In genomic region chr12:53048033-53048779, GRCh38 we compare ENCODE assay signal across 8 cellular contexts. TPM values are rescaled to one million over a fixed set of nuclear protein-coding genes. Genes with fewer than 3 reads are reported as not detected.
A peak's percentile ranks its signal among the peaks of the same experiment; 100 is the strongest.
DNase-seq lines count a peak whose midpoint lies in the region; ATAC-seq and TF ChIP-seq lines count a peak whose summit lies in the region.

No MANE protein-coding gene starts in this region.

- H3K23me2 ChIP-seq in H9 (ENCODE audit: insufficient read length, low read depth, low read length, poor library complexity, severe bottlenecking), result peaks cover 15% of the 10 kb centered on the region

- H3K56ac ChIP-seq in H9 (ENCODE audit: insufficient read length, low read depth, low read length), result no peak overlapping the region

- no peaks in the 10 kb centered on the region; the same call in 1 of the 2 replicates for H3K79me2 ChIP-seq in H9 (ENCODE audit: insufficient read depth, low read length)

- WGBS in H9 (ENCODE audit: extremely low coverage, insufficient read length, low lambda C conversion rate), result no CpG with 5 or more reads among the region's 10 CpGs

- peaks cover 7 to 8% (median 8%) of the 10 kb centered on the region in 3 experiments; a peak in 5 of 7 replicates for H3K36me3 Mint-ChIP-seq in H9 (ENCODE audit: insufficient read depth in 1 of 3, low read depth in 3 of 3)

- H2BK20ac ChIP-seq in H9 (ENCODE audit: low read depth, low read length, poor library complexity, severe bottlenecking), result no peak overlapping the region

- H3K4me3 ChIP-seq in AG04450 (ENCODE audit: low read depth, low read length) (peak overlapping the region; percentile 79), WI38 (ENCODE audit: low read depth, low read length) (peak overlapping the region; percentile 80)

- H2BK15ac ChIP-seq in H9 (ENCODE audit: low read depth, low read length), result no peak overlapping the region

- no peak overlapping the region for H3K4ac ChIP-seq in H9 (ENCODE audit: low read depth, low read length)

- peak overlapping the region; percentile 46 for H3K4me2 ChIP-seq in H9 (ENCODE audit: insufficient read depth, insufficient read length, low read length)

- H4K20me1 ChIP-seq in H9 (ENCODE audit: control insufficient read depth, insufficient read depth, insufficient read length), result no peaks in the 10 kb centered on the region

- no peaks in the 10 kb centered on the region; a peak in 1 of 5 replicates for H3K9me3 Mint-ChIP-seq in H9

- H2AK5ac ChIP-seq in H9 (ENCODE audit: insufficient read length, low read length), result no peak overlapping the region

- H4K8ac ChIP-seq in H9 (replicated peaks; ENCODE audit: insufficient read length, low read depth, low read length), result no peak overlapping the region

- TF ChIP-seq CTCF in AG04450 (IDR thresholded peaks at IDR 0.05; ENCODE audit: low read depth, low read length), result no peak
- no peak for TF ChIP-seq CTCF in H9 (conservative IDR thresholded peaks at IDR 0.05)
- TF ChIP-seq CTCF in WI38 (IDR thresholded peaks at IDR 0.05; ENCODE audit: low read depth, low read length), result no peak
- TF ChIP-seq CTCF in foreskin keratinocyte (conservative IDR thresholded peaks at IDR 0.05), result peak; percentile 17
- no peak for TF ChIP-seq CTCF in GM10248 (IDR thresholded peaks at IDR 0.05; ENCODE audit: control extremely low read depth, extremely low read depth, low read depth, missing control alignments)

- no peak for ATAC-seq in foreskin keratinocyte

- POLR2A ChIA-PET in AG04450 (lab: Yijun Ruan, JAX), result interaction anchor here (0.6 to 3.3 kb wide), 16 partner anchors 10 to 1176 kb away, joined by 3 to 15 read pairs (median 5); partner anchors contain the start of genes CSAD, EIF4B, IGFBP6 and PFDN5
- POLR2A ChIA-PET in GM10248 (lab: Yijun Ruan, JAX), result interaction anchor here (0.6 kb wide), 1 partner anchor 110 kb away, joined by 6 read pairs; no protein-coding TSS in a partner anchor

- no peak overlapping the region for H2BK5ac ChIP-seq in H9 (ENCODE audit: insufficient read length, low read length)

- H3K79me1 ChIP-seq in H9 (ENCODE audit: insufficient read depth, low read depth, low read length, poor library complexity, severe bottlenecking), result no peaks in the 10 kb centered on the region

- H3K23ac ChIP-seq in H9 (ENCODE audit: insufficient read length, low read depth, low read length), result no peak overlapping the region

- H3K27me3 ChIP-seq in AG04450 (ENCODE audit: control insufficient read depth, insufficient read depth, low read length) (no peaks in the 10 kb centered on the region), H9 (ENCODE audit: insufficient read depth, low read length) (peaks cover 5% of the 10 kb centered on the region; the same call in 1 of the 2 replicates), foreskin keratinocyte (no peaks in the 10 kb centered on the region)

- no peak overlapping the region for H2AFZ ChIP-seq in H9 (ENCODE audit: low read length)

- H3K18ac ChIP-seq in H9 (ENCODE audit: insufficient read length, low read depth, low read length), result no peak overlapping the region

- H3K27ac ChIP-seq in AG04450 (ENCODE audit: low read depth, low read length) (peak overlapping the region; percentile 94), H9 (ENCODE audit: insufficient read length, low read depth, low read length) (no peak overlapping the region), foreskin keratinocyte (no peak overlapping the region)

- H3K4me1 Mint-ChIP-seq in H9, result peaks cover 63 to 74% of the 10 kb centered on the region in 2 experiments

- H3K14ac ChIP-seq in H9 (ENCODE audit: insufficient read depth, low read length), result no peak overlapping the region

- H3K4me3 Mint-ChIP-seq in H9, result peak overlapping the region; percentile 53 to 75

- no peak overlapping the region for H4K5ac ChIP-seq in H9 (ENCODE audit: insufficient read length, low read depth, low read length)

- H3K27me3 Mint-ChIP-seq in H9 (ENCODE audit: low read depth), result peaks cover 36% of the 10 kb centered on the region

- H3K9me3 ChIP-seq in AG04450 (ENCODE audit: control insufficient read depth, insufficient read depth, low read length) (peaks cover 3% of the 10 kb centered on the region; the same call in 1 of the 2 replicates), H9 (ENCODE audit: control insufficient read depth, low read depth, low read length) (no peaks in the 10 kb centered on the region)

- no peak overlapping the region for H3K9ac ChIP-seq in H9 (ENCODE audit: extremely low read depth, insufficient read length, low read length)

- CTCF ChIA-PET in AG04450 (lab: Charles Lee) (interaction anchor here (0.5 to 2.6 kb wide), 11 partner anchors 8 to 979 kb away, joined by 3 to 11 read pairs (median 4); partner anchors contain the start of genes CSAD and SPRYD3), GM10248 (lab: Yijun Ruan, JAX) (interaction anchor here (0.6 to 17.8 kb wide), 17 partner anchors 7 to 453 kb away, joined by 3 to 264 read pairs (median 3); partner anchors contain the start of genes SOAT2, SPRYD3 and TARBP2)

- no peak overlapping the region for H2BK12ac ChIP-seq in H9 (ENCODE audit: insufficient read length, low read depth, low read length)

- H3K27ac Mint-ChIP-seq in H9, result peak overlapping the region in 2 of 3 experiments; percentile 40 to 55; a peak in 1 of 7 replicates

- H3T11ph ChIP-seq in H9 (ENCODE audit: low read length), result no peak overlapping the region

- H3K4me1 ChIP-seq in H9 (ENCODE audit: insufficient read depth, low read length), result peaks cover 28% of the 10 kb centered on the region; the same call in 1 of the 2 replicates
- H3K4me1 ChIP-seq in foreskin keratinocyte, result no peaks in the 10 kb centered on the region

- H4K91ac ChIP-seq in H9 (ENCODE audit: insufficient read length, low read depth, low read length), result no peak overlapping the region

- no peak overlapping the region for H2BK120ac ChIP-seq in H9 (ENCODE audit: low read depth, low read length, poor library complexity, severe bottlenecking)

- DNase-seq in AG04450 (ENCODE audit: low read depth, low spot score) (no peak), H9 (peak; percentile 77), foreskin keratinocyte (no peak), occipital lobe (lab: John Stamatoyannopoulos, UW) (peak; percentile 47), GM10248 (ENCODE audit: extremely low spot score) (no peak), kidney glomerular epithelial cell (lab: John Stamatoyannopoulos, UW) (no peak), middle frontal gyrus (ENCODE audit: extremely low spot score, low spot score) (no peak)

RNA-seq across cellular contexts. Expression of gene TNS2, which starts 1.7 kb away (rescaled TPM):
- 23.1 and 31.0 TPM in 2 replicates for polyA plus RNA-seq in AG04450 (2011; rRNA removed)
- polyA minus RNA-seq in AG04450 (2011; rRNA and poly(A)+ RNA removed), result 74.2 and 82.3 TPM in 2 replicates
- total RNA-seq in H9 (2021), result 3.6 and 4.5 TPM in 2 replicates
- 1.5 and 4.3 TPM in 2 replicates for total RNA-seq in foreskin keratinocyte
- polyA plus RNA-seq in foreskin keratinocyte, result 1.2 and 3.4 TPM in 2 replicates
- 11.1 TPM for total RNA-seq in occipital lobe

RNA-seq across cellular contexts. Expression of gene SPRYD3, which starts 31.0 kb away (rescaled TPM):
- polyA plus RNA-seq in AG04450 (2011; rRNA removed), result 15.4 and 17.6 TPM in 2 replicates
- polyA minus RNA-seq in AG04450 (2011; rRNA and poly(A)+ RNA removed), result 25.2 and 26.8 TPM in 2 replicates
- 5.8 and 6.5 TPM in 2 replicates for total RNA-seq in H9 (2021)
- total RNA-seq in foreskin keratinocyte, result 27.2 and 36.2 TPM in 2 replicates
- 28.3 and 35.1 TPM in 2 replicates for polyA plus RNA-seq in foreskin keratinocyte
- 29.6 TPM for total RNA-seq in occipital lobe

RNA-seq across cellular contexts. Expression of gene EIF4B, which starts 42.0 kb away (rescaled TPM):
- 548 and 645 TPM in 2 replicates for polyA plus RNA-seq in AG04450 (2011; rRNA removed)
- polyA minus RNA-seq in AG04450 (2011; rRNA and poly(A)+ RNA removed), result 854 and 868 TPM in 2 replicates
- total RNA-seq in H9 (2021), result 713 and 723 TPM in 2 replicates
- 349 and 368 TPM in 2 replicates for total RNA-seq in foreskin keratinocyte
- 95.2 and 110 TPM in 2 replicates for polyA plus RNA-seq in foreskin keratinocyte
- total RNA-seq in occipital lobe, result 1,381 TPM

RNA-seq across cellular contexts. Expression of gene IGFBP6, which starts 49.3 kb away (rescaled TPM):
- 182 and 274 TPM in 2 replicates for polyA plus RNA-seq in AG04450 (2011; rRNA removed)
- 61.6 and 95.6 TPM in 2 replicates for polyA minus RNA-seq in AG04450 (2011; rRNA and poly(A)+ RNA removed)
- 4.2 and 5.7 TPM in 2 replicates for total RNA-seq in H9 (2021)
- total RNA-seq in foreskin keratinocyte, result 34.4 and 49.3 TPM in 2 replicates
- polyA plus RNA-seq in foreskin keratinocyte, result 46.4 and 62.5 TPM in 2 replicates
- 6.2 TPM for total RNA-seq in occipital lobe

RNA-seq across cellular contexts. Expression of gene SOAT2, which starts 55.1 kb away (rescaled TPM):
- polyA plus RNA-seq in AG04450 (2011; rRNA removed) (0.06 TPM in 1 of 2 replicates, not detected in the other), foreskin keratinocyte (not detected in 2 replicates)
- polyA minus RNA-seq in AG04450 (2011; rRNA and poly(A)+ RNA removed), result not detected in 2 replicates
- total RNA-seq in H9 (2021) (not detected in 2 replicates), foreskin keratinocyte (not detected in 2 replicates), occipital lobe (not detected)

Comparison
In these comparisons a context has a peak if more than half of its experiments do, and no peak if none do; other contexts are left out.
1. DNase-seq: peak in H9 (single experiment) and occipital lobe (single experiment); none in AG04450 (single experiment), foreskin keratinocyte (0 of 2), GM10248 (single experiment), kidney glomerular epithelial cell (single experiment) and middle frontal gyrus (single experiment).